ENCODE assay signal across 8 cellular contexts in the genomic region with DNA sequence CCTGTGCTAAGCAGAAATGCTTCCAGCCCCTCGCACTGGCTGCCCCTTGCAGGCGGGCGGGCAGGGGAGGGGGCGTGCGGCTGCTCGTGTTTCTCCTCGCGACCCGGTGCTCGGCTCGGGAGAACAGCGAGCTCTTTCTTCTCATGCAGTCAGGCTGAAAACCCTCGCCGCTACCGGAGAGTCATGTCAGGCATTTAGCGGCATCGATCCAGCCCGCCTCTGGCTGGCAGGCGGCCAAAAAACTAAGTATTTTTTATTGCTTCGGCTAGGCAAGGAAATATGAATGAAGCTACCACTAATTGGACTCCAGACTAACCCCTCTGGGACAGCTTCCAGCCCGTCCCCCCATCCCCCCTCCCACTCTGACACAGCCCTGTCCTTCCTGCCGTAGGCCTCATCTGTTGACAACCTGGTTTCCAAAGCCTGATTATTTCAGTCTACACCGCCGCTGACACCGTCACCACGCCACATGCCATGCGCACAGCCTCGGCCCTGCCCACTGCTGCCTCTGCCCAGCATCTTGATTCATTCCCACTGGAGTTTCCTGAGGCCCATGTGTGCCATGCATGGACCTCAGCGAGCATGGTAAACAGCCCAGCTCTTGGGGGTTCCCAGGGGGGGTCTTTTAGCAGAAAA. TPM values are rescaled to one million over a fixed set of nuclear protein-coding genes. Genes with fewer than 3 reads are reported as not detected.
DNase-seq lines count a peak whose midpoint lies in the region; ATAC-seq and TF ChIP-seq lines count a peak whose summit lies in the region.

No MANE protein-coding gene starts in this region.

- no peak overlapping the region for H3K27ac Mint-ChIP-seq in natural killer cell

- H3K4me3 ChIP-seq in psoas muscle, result peak overlapping the region; percentile 43

- no peak for TF ChIP-seq CTCF in psoas muscle (IDR thresholded peaks at IDR 0.05)
- TF ChIP-seq CTCF in natural killer cell (IDR thresholded peaks at IDR 0.05), result no peak

- no peak overlapping the region for H3K4me3 Mint-ChIP-seq in natural killer cell

- H3K27me3 Mint-ChIP-seq in natural killer cell (ENCODE audit: low read depth in 2 of 2), result no peaks in the 10 kb centered on the region

- peaks cover 19% of the 10 kb centered on the region for H3K4me1 ChIP-seq in psoas muscle

- WGBS in psoas muscle, 3 donors, result 6 to 22% (median 10%) methylated on average over 29 of the region's 29 CpGs

- H3K9me3 ChIP-seq in psoas muscle, result no peaks in the 10 kb centered on the region

- H3K36me3 ChIP-seq in psoas muscle (ENCODE audit: insufficient read depth in 1 of 2, low read depth in 1 of 2), result peaks cover 3 to 68% of the 10 kb centered on the region in 2 donors

- H3K9me3 Mint-ChIP-seq in natural killer cell, result no peaks in the 10 kb centered on the region

- no peaks in the 10 kb centered on the region for H3K36me3 Mint-ChIP-seq in natural killer cell

- H3K27ac ChIP-seq in psoas muscle, result peak overlapping the region; percentile 51

- DNase-seq in GM04504 (ENCODE audit: low read depth), result peak; percentile 96
- DNase-seq in foreskin melanocyte, result peak; percentile 80
- peak; percentile 59 to 77 for DNase-seq in psoas muscle
- DNase-seq in GDM1 (lab: John Stamatoyannopoulos, UW), result no peak
- no peak for DNase-seq in natural killer cell

- peak; percentile 81 to 94 (median 90) for ATAC-seq in psoas muscle
- no peak for ATAC-seq in GM19455 (IDR thresholded peaks at IDR 0.05; ENCODE audit: unreplicated experiment)
- no peak for ATAC-seq in natural killer cell
- ATAC-seq in HG03196 (IDR thresholded peaks at IDR 0.05; ENCODE audit: unreplicated experiment), result no peak

- H3K4me1 Mint-ChIP-seq in natural killer cell, result no peaks in the 10 kb centered on the region

- intact Hi-C loops in psoas muscle (cut with DNase I) (loop anchor here in 1 of 2 donors (5.0 kb wide), 1 partner anchor 35 kb away; a partner anchor contains a TSS), natural killer cell (cut with micrococcal nuclease) (no loop called here)

- no peaks in the 10 kb centered on the region for H3K27me3 ChIP-seq in psoas muscle (ENCODE audit: insufficient read depth in 3 of 3, low read length in 2 of 3)

TF ChIP-seq in PFSK-1, 5 proteins besides CTCF, POLR2A, EP300 and RAD21:
- TF ChIP-seq FOXP2 (optimal IDR thresholded peaks at IDR 0.05; ENCODE audit: borderline replicate concordance, extremely low read depth, extremely low read length, insufficient read depth) (peak; percentile 91), SIN3A (IDR thresholded peaks at IDR 0.05; ENCODE audit: borderline replicate concordance, insufficient read depth, low read length) (peak; percentile 88; the same call in 1 of the 2 replicates), TAF1 (IDR thresholded peaks at IDR 0.05; ENCODE audit: borderline replicate concordance, insufficient read depth, low read length) (no peak), POLR2AphosphoS5 (IDR thresholded peaks at IDR 0.05; ENCODE audit: low read depth, low read length) (peak; percentile 83)
- TF ChIP-seq, protein P1, sequence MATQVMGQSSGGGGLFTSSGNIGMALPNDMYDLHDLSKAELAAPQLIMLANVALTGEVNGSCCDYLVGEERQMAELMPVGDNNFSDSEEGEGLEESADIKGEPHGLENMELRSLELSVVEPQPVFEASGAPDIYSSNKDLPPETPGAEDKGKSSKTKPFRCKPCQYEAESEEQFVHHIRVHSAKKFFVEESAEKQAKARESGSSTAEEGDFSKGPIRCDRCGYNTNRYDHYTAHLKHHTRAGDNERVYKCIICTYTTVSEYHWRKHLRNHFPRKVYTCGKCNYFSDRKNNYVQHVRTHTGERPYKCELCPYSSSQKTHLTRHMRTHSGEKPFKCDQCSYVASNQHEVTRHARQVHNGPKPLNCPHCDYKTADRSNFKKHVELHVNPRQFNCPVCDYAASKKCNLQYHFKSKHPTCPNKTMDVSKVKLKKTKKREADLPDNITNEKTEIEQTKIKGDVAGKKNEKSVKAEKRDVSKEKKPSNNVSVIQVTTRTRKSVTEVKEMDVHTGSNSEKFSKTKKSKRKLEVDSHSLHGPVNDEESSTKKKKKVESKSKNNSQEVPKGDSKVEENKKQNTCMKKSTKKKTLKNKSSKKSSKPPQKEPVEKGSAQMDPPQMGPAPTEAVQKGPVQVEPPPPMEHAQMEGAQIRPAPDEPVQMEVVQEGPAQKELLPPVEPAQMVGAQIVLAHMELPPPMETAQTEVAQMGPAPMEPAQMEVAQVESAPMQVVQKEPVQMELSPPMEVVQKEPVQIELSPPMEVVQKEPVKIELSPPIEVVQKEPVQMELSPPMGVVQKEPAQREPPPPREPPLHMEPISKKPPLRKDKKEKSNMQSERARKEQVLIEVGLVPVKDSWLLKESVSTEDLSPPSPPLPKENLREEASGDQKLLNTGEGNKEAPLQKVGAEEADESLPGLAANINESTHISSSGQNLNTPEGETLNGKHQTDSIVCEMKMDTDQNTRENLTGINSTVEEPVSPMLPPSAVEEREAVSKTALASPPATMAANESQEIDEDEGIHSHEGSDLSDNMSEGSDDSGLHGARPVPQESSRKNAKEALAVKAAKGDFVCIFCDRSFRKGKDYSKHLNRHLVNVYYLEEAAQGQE (IDR thresholded peaks at IDR 0.05; ENCODE audit: insufficient read depth in 1 of 2, low read depth in 2 of 2, low read length in 2 of 2), result 0 out of 4 replicates have a peak, but pooled peaks have one; percentile 31 to 69
TF ChIP-seq in PFSK-1: peak in this region for 4.

RNA-seq across cellular contexts. Expression of a gene that starts 35.3 kb away (rescaled TPM):
- 150 TPM for polyA plus RNA-seq in PFSK-1 (2012; ENCODE audit: insufficient read length, low read depth)
- total RNA-seq in psoas muscle (10 to 100 TPM; 10.8 to 59.9 (median 18.6) TPM), natural killer cell (10 to 100 TPM; 32.1 to 94.9 (median 36.7) TPM)
- polyA plus RNA-seq in psoas muscle, result 1 to 10 TPM; 4.3 to 9.6 (median 4.8) TPM

Comparison
In these comparisons a context has a peak if more than half of its experiments do, and no peak if none do; other contexts are left out.
1. DNase-seq: peak in GM04504 (single experiment), foreskin melanocyte (single experiment) and psoas muscle (2 of 2); none in GDM1 (single experiment) and natural killer cell (single experiment).
2. ATAC-seq: peak in psoas muscle (4 of 4); none in GM19455 (single experiment), natural killer cell (0 of 3) and HG03196 (single experiment).